ENCODE assay signal across 26 cellular contexts in genomic region chr4:24434193-24434728, GRCh38.
"Had no signal": no experiment of that assay in that cellular context is flagged by ENCODE, and none has a peak within 500 bp of the region (broad histone marks: within the 10 kb centered on the region; RNA-seq: fewer than 3 reads in every experiment).

No MANE protein-coding gene starts in this region.

- H3K27ac ChIP-seq: brain microvascular endothelial cell, heart right ventricle, left ventricle myocardium inferior, pancreas, prostate gland, thoracic aorta, uterus had no signal

- FAIRE-seq: astrocyte, pancreas had no signal

- ATAC-seq: activated CD8-positive, alpha-beta T cell treated with anti-CD3 and anti-CD28 coated beads for 36 hours; activated T-cell treated with anti-CD3 and anti-CD28 coated beads, Interleukin-2, amount 50 U/mL, for 4 hours; activated T-helper 17 cell treated with anti-CD3 and anti-CD28 coated beads, Interleukin-2, amount 50 U/mL, for 72 hours; esophagus mucosa; pancreas; stimulated activated naive CD8-positive, alpha-beta T cell treated with anti-CD3 and anti-CD28 coated beads, Interleukin-15, Interleukin-2, amounts not matched to agents 100 U/mL and 50 U/mL, for 24 hours; WTC11 had no signal

- H3K27me3 Mint-ChIP-seq: activated CD4-positive, alpha-beta T cell treated with anti-CD3 and anti-CD28 coated beads, Interleukin-2, amount 10 ng/mL, durations not matched to agents 7 days and 5 days had no signal

- H3K27ac Mint-ChIP-seq: activated CD4-positive, alpha-beta T cell treated with anti-CD3 and anti-CD28 coated beads, Interleukin-2, amount 10 ng/mL, durations not matched to agents 7 days and 5 days; activated CD8-positive, alpha-beta T cell treated with anti-CD3 and anti-CD28 coated beads for 36 hours; activated T-helper 17 cell treated with anti-CD3 and anti-CD28 coated beads, Interleukin-2, amount 50 U/mL, for 72 hours; T-helper 1 cell treated with Interleukin-12 subunit alpha and Interleukin-12 subunit beta and Interleukin-4 antibody, amounts not matched to agents 30 μg/mL and 1 μg/mL, for 36 hours; WTC11 had no signal

- H3K36me3 Mint-ChIP-seq: WTC11 had no signal

- H3K27me3 ChIP-seq: brain microvascular endothelial cell, heart right ventricle, pancreas, uterus had no signal

- H3K9me3 ChIP-seq: heart right ventricle, left ventricle myocardium inferior, pancreas, prostate gland, thoracic aorta, uterus had no signal

- H3K9me3 Mint-ChIP-seq: activated CD4-positive, alpha-beta T cell treated with anti-CD3 and anti-CD28 coated beads, Interleukin-2, amount 10 ng/mL, durations not matched to agents 7 days and 5 days; activated CD8-positive, alpha-beta T cell treated with anti-CD3 and anti-CD28 coated beads for 36 hours; activated T-cell treated with anti-CD3 and anti-CD28 coated beads, Interleukin-2, amount 50 U/mL, for 4 hours; activated T-helper 17 cell treated with anti-CD3 and anti-CD28 coated beads, Interleukin-2, amount 50 U/mL, for 72 hours; T-helper 1 cell treated with Interleukin-12 subunit alpha and Interleukin-12 subunit beta and Interleukin-4 antibody, amounts not matched to agents 30 μg/mL and 1 μg/mL, for 36 hours; WTC11 had no signal

- H3K4me3 ChIP-seq: heart right ventricle, left ventricle myocardium inferior, pancreas, prostate gland, thoracic aorta, uterus had no signal

- H3K4me1 Mint-ChIP-seq: activated CD4-positive, alpha-beta T cell treated with anti-CD3 and anti-CD28 coated beads, Interleukin-2, amount 10 ng/mL, durations not matched to agents 7 days and 5 days; activated T-helper 17 cell treated with anti-CD3 and anti-CD28 coated beads, Interleukin-2, amount 50 U/mL, for 72 hours; neural crest cell had no signal

- H3K36me3 ChIP-seq: brain microvascular endothelial cell, heart right ventricle, left ventricle myocardium inferior, pancreas, prostate gland, thoracic aorta, uterus had no signal

- H3K4me1 ChIP-seq: pancreas, prostate gland, uterus had no signal

- DNase-seq: activated CD4-positive, alpha-beta T cell treated with anti-CD3 and anti-CD28 coated beads for 1 hour; activated CD4-positive, alpha-beta T cell treated with anti-CD3 and anti-CD28 coated beads, Interleukin-2, amount 10 ng/mL, durations not matched to agents 7 days and 5 days; activated CD8-positive, alpha-beta T cell treated with anti-CD3 and anti-CD28 coated beads for 36 hours; activated gamma-delta T cell treated with Interleukin-2 at 50 U/mL for 16 hours; activated naive CD4-positive, alpha-beta T cell treated with anti-CD3 and anti-CD28 coated beads, Interleukin-2, amount 50 U/mL, for 16 hours; activated T-cell treated with anti-CD3 and anti-CD28 coated beads, Interleukin-2, amount 50 U/mL, for 4 hours; amniotic stem cell; brain microvascular endothelial cell; heart right ventricle; kidney glomerular epithelial cell; pancreas; right cardiac atrium; stimulated activated CD4-positive, alpha-beta T cell treated with anti-CD3 and anti-CD28 coated beads, Interleukin-2, amount 100 ng/mL, for 48 hours; stimulated activated naive CD8-positive, alpha-beta T cell treated with anti-CD3 and anti-CD28 coated beads, Interleukin-15, Interleukin-2, amounts not matched to agents 100 U/mL and 50 U/mL, for 24 hours; T-helper 9 cell; trophoblast cell; uterus had no signal

- H3K4me3 Mint-ChIP-seq: activated CD4-positive, alpha-beta T cell treated with anti-CD3 and anti-CD28 coated beads, Interleukin-2, amount 10 ng/mL, durations not matched to agents 7 days and 5 days; activated CD8-positive, alpha-beta T cell treated with anti-CD3 and anti-CD28 coated beads for 36 hours; activated T-cell treated with anti-CD3 and anti-CD28 coated beads, Interleukin-2, amount 50 U/mL, for 4 hours; activated T-helper 17 cell treated with anti-CD3 and anti-CD28 coated beads, Interleukin-2, amount 50 U/mL, for 72 hours; neural crest cell; T-helper 1 cell treated with Interleukin-12 subunit alpha and Interleukin-12 subunit beta and Interleukin-4 antibody, amounts not matched to agents 30 μg/mL and 1 μg/mL, for 36 hours; WTC11 had no signal
